ENCODE assay signal across 8 cellular contexts in the genomic region with DNA sequence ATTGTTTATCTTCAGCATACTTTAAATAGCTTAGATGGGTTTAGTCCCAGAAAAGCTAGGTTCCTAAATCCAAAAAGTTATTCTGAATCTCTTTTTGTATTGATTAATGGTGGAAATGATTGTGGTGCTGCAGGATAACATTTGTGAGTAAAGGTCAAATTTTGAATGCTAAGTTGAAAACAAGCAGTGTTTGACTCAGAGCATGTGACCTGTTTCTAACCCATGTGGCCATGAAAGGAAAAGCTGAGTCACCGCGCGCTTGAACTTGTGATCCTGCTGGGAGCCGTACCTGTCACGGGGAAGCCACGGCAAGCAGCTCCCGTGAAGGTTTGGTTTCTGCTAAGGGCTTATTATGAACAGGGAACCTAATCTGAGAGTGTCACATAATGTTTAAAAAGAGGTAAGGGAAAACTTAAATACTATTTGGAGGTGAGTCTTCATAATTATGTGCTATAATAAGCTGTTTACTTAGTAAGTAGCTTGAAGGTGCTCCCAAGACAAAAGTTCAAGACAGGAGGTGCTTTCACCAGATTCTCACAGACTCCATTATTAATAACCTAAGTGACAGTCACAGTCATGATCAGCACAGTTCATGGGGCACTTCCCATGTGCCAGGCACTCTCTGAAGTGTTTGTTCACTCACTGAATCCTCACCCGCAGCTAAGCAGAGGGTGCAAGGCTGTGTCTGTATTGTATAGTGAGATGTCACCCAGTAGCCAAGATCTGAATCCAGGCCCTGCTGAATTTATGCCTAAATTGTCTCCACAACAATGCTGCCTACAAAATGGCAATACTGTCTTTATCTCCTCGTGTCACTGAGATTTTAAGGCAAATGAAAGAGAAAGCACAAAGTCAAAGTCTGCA.
A peak's percentile ranks its signal among the peaks of the same experiment; 100 is the strongest.
DNase-seq lines count a peak whose midpoint lies in the region; ATAC-seq and TF ChIP-seq lines count a peak whose summit lies in the region.

No MANE protein-coding gene starts in this region.

- no peak overlapping the region for H3K4me3 ChIP-seq in Jurkat, Clone E6-1 (ENCODE audit: low read length)
- peak overlapping the region; percentile 48 for H3K4me3 ChIP-seq in WI38 (ENCODE audit: low read depth, low read length)
- H3K4me3 ChIP-seq in cardiac fibroblast (replicated peaks in 1 of 2; ENCODE audit: low read depth in 2 of 2, low read length in 2 of 2), result no peak overlapping the region

- DNase-seq in EL (peak; percentile 63), cardiac fibroblast (ENCODE audit: low read depth in 2 of 2) (peak; percentile 93 to 96), left kidney (ENCODE audit: low read depth, low spot score) (peak; percentile 69), NCI-H187 (lab: John Stamatoyannopoulos, UW) (no peak)
- DNase-seq in Jurkat, Clone E6-1 (ENCODE audit: low read depth, low spot score), result peak; percentile 24
- peak; percentile 69 to 76 for DNase-seq in stimulated activated CD4-positive, alpha-beta T cell treated with anti-CD3 and anti-CD28 coated beads, Interleukin-2, amount 100 ng/mL, for 48 hours

- peak; percentile 86 for ATAC-seq in GM21619 (IDR thresholded peaks at IDR 0.05; ENCODE audit: unreplicated experiment)

- TF ChIP-seq CTCF in WI38 (IDR thresholded peaks at IDR 0.05; ENCODE audit: low read depth, low read length) (no peak), cardiac fibroblast (IDR thresholded peaks at IDR 0.05; ENCODE audit: low read depth, low read length) (no peak)

Comparison
In these comparisons a context has a peak if more than half of its experiments do, and no peak if none do; other contexts are left out.
1. DNase-seq: peak in EL (single experiment), Jurkat, Clone E6-1 (single experiment), cardiac fibroblast (2 of 2), left kidney (single experiment) and stimulated activated CD4-positive, alpha-beta T cell treated with anti-CD3 and anti-CD28 coated beads, Interleukin-2, amount 100 ng/mL, for 48 hours (2 of 2); none in NCI-H187 (0 of 2).